ENCODE assay signal across 1 cellular context in genomic region chr17:57672205-57672632, GRCh38.
TF ChIP-seq lines count a peak whose summit lies in the region.

No MANE protein-coding gene starts in this region.

TF ChIP-seq in HepG2, 621 proteins besides CTCF, POLR2A, EP300 and RAD21 (continued from another document):
- TF ChIP-seq HMGXB4 (CRISPR knock-in tag; IDR thresholded peaks at IDR 0.05; ENCODE audit: borderline replicate concordance in 1 of 2, low read depth in 1 of 2), result no peak
- TF ChIP-seq KDM6A (CRISPR knock-in tag; IDR thresholded peaks at IDR 0.05; ENCODE audit: low read depth), result no peak
- peak; percentile 22 for TF ChIP-seq RBM22 (optimal IDR thresholded peaks at IDR 0.05; ENCODE audit: low read length)
- TF ChIP-seq ZNF576 (CRISPR knock-in tag; IDR thresholded peaks at IDR 0.05), result no peak
- TF ChIP-seq ZNF772 (CRISPR knock-in tag; IDR thresholded peaks at IDR 0.05), result 0 out of 2 replicates have a peak, but pooled peaks have one; percentile 38
- no peak for TF ChIP-seq TEAD3 (CRISPR knock-in tag; optimal IDR thresholded peaks at IDR 0.05; ENCODE audit: borderline replicate concordance)
- TF ChIP-seq ZNF709 (CRISPR knock-in tag; IDR thresholded peaks at IDR 0.05), result no peak
- TF ChIP-seq TBX2 (CRISPR knock-in tag; IDR thresholded peaks at IDR 0.05; ENCODE audit: borderline replicate concordance), result peak; percentile 52; the same call in 1 of the 2 replicates
- no peak for TF ChIP-seq ZNF687 (CRISPR knock-in tag; IDR thresholded peaks at IDR 0.05)
- TF ChIP-seq ISX (CRISPR knock-in tag; conservative IDR thresholded peaks at IDR 0.05), result no peak
- no peak for TF ChIP-seq ZNF232 (CRISPR knock-in tag; IDR thresholded peaks at IDR 0.05; ENCODE audit: borderline replicate concordance)
- TF ChIP-seq ZNF501 (CRISPR knock-in tag; IDR thresholded peaks at IDR 0.05), result 0 out of 2 replicates have a peak, but pooled peaks have one; percentile 8
- 0 out of 2 replicates have a peak, but pooled peaks have one; percentile 1 for TF ChIP-seq CEBPG (CRISPR knock-in tag; IDR thresholded peaks at IDR 0.05)
- TF ChIP-seq ZNF792 (CRISPR knock-in tag; IDR thresholded peaks at IDR 0.05), result 0 out of 2 replicates have a peak, but pooled peaks have one; percentile 0
- peak; percentile 63; the same call in 1 of the 2 replicates for TF ChIP-seq EED (CRISPR knock-in tag; IDR thresholded peaks at IDR 0.05)
- no peak for TF ChIP-seq NR2C2 (CRISPR knock-in tag; IDR thresholded peaks at IDR 0.05; ENCODE audit: borderline replicate concordance)
- 0 out of 2 replicates have a peak, but pooled peaks have one; percentile 74 for TF ChIP-seq MTF2 (CRISPR knock-in tag; IDR thresholded peaks at IDR 0.05; ENCODE audit: borderline replicate concordance)
- TF ChIP-seq FOXK2 (IDR thresholded peaks at IDR 0.05), result no peak
- no peak for TF ChIP-seq PLSCR1 (CRISPR knock-in tag; IDR thresholded peaks at IDR 0.05; ENCODE audit: borderline replicate concordance)
- no peak for TF ChIP-seq SNAPC5 (CRISPR knock-in tag; IDR thresholded peaks at IDR 0.05; ENCODE audit: borderline replicate concordance)
- no peak for TF ChIP-seq SRSF9 (IDR thresholded peaks at IDR 0.05; ENCODE audit: borderline replicate concordance, insufficient read depth, low read depth, low read length, poor library complexity, severe bottlenecking)
- TF ChIP-seq CEBPB (IDR thresholded peaks at IDR 0.05; ENCODE audit: borderline replicate concordance, low read depth, low read length), result peak; percentile 51
